28 cellular contexts compared by ENCODE assay signal in genomic region chr1:178578541-178578940, GRCh38.
"Had no signal": no experiment of that assay in that cellular context is flagged by ENCODE, and none has a peak within 500 bp of the region (broad histone marks: within the 10 kb centered on the region; RNA-seq: fewer than 3 reads in every experiment).

No MANE protein-coding gene starts in this region.

- ATAC-seq: effector memory CD8-positive, alpha-beta T cell; esophagus mucosa; left ventricle myocardium superior; right cardiac atrium had no signal

- H3K9me3 ChIP-seq: adrenal gland, colonic mucosa, stomach, suprapubic skin, uterus had no signal

- H3K4me3 ChIP-seq: adrenal gland, colonic mucosa, dorsolateral prefrontal cortex, stomach, suprapubic skin, uterus had no signal

- H3K27ac Mint-ChIP-seq: activated naive CD8-positive, alpha-beta T cell; activated T-cell treated with anti-CD3 and anti-CD28 coated beads, Interleukin-2, amount 50 U/mL, for 24 hours; activated T-helper 2 cell treated with anti-CD3 and anti-CD28 coated beads, Interferon-gamma antibody, Interleukin-2, Interleukin-4, amounts not matched to agents 10 μg/mL and 5 μg/mL and 100 μg/mL, durations not matched to agents 14 hours and 24 hours and 36 hours; effector memory CD8-positive, alpha-beta T cell; nephron progenitor cell; T-helper 2 cell treated with Interferon-gamma antibody and Interleukin-4, amounts not matched to agents 5 μg/mL and 100 μg/mL, for 36 hours had no signal

- H3K36me3 ChIP-seq: adrenal gland, colonic mucosa, stomach, suprapubic skin, uterus had no signal

- H2AFZ ChIP-seq: parathyroid adenoma had no signal

- FAIRE-seq: astrocyte, endothelial cell of umbilical vein, frontal cortex had no signal

- H3K27me3 ChIP-seq: adrenal gland, colonic mucosa, stomach, suprapubic skin, uterus had no signal

- H3K27me3 Mint-ChIP-seq: activated naive CD8-positive, alpha-beta T cell had no signal

- H3K36me3 Mint-ChIP-seq: activated naive CD8-positive, alpha-beta T cell had no signal

- H3K4me3 Mint-ChIP-seq: activated naive CD8-positive, alpha-beta T cell; activated T-cell treated with anti-CD3 and anti-CD28 coated beads, Interleukin-2, amount 50 U/mL, for 24 hours; effector memory CD8-positive, alpha-beta T cell; nephron progenitor cell; T-helper 2 cell treated with Interferon-gamma antibody and Interleukin-4, amounts not matched to agents 5 μg/mL and 100 μg/mL, for 36 hours had no signal

- DNase-seq: activated CD4-positive, alpha-beta T cell treated with anti-CD3 and anti-CD28 coated beads, Interleukin-2, amount 50 U/mL, for 4 hours; activated CD8-positive, alpha-beta memory T cell treated with anti-CD3 and anti-CD28 coated beads for 24 hours; activated CD8-positive, alpha-beta memory T cell treated with anti-CD3 and anti-CD28 coated beads, Interleukin-2, amount 50 U/mL, for 4 hours; activated naive CD4-positive, alpha-beta T cell; activated T-cell treated with anti-CD3 and anti-CD28 coated beads, Interleukin-2, amount 50 U/mL, for 24 hours; adrenal gland; central memory CD4-positive, alpha-beta T cell; colonic mucosa; dorsolateral prefrontal cortex; effector memory CD8-positive, alpha-beta T cell; hypothalamus; left ventricle myocardium superior; nephron progenitor cell; right cardiac atrium; stimulated activated CD4-positive, alpha-beta T cell treated with anti-CD3 and anti-CD28 coated beads, Interleukin-12 subunit alpha, Interleukin-12 subunit beta, amount 100 ng/mL, for 4 hours; stomach; trophoblast cell; uterus had no signal

- H3K79me2 ChIP-seq: parathyroid adenoma had no signal

- H3K9me3 Mint-ChIP-seq: activated T-cell treated with anti-CD3 and anti-CD28 coated beads, Interleukin-2, amount 50 U/mL, for 24 hours; activated T-helper 2 cell treated with anti-CD3 and anti-CD28 coated beads, Interferon-gamma antibody, Interleukin-2, Interleukin-4, amounts not matched to agents 10 μg/mL and 5 μg/mL and 100 μg/mL, durations not matched to agents 14 hours and 24 hours and 36 hours; effector memory CD8-positive, alpha-beta T cell; nephron progenitor cell; T-helper 2 cell treated with Interferon-gamma antibody and Interleukin-4, amounts not matched to agents 5 μg/mL and 100 μg/mL, for 36 hours had no signal

- H3K27ac ChIP-seq: adrenal gland, colonic mucosa, dorsolateral prefrontal cortex, parathyroid adenoma, suprapubic skin, uterus, VCaP had no signal

- H3K9ac ChIP-seq: parathyroid adenoma had no signal

- H3K4me1 ChIP-seq: adrenal gland, colonic mucosa, parathyroid adenoma, suprapubic skin, uterus had no signal
